16 cellular contexts compared by ENCODE assay signal in the genomic region with DNA sequence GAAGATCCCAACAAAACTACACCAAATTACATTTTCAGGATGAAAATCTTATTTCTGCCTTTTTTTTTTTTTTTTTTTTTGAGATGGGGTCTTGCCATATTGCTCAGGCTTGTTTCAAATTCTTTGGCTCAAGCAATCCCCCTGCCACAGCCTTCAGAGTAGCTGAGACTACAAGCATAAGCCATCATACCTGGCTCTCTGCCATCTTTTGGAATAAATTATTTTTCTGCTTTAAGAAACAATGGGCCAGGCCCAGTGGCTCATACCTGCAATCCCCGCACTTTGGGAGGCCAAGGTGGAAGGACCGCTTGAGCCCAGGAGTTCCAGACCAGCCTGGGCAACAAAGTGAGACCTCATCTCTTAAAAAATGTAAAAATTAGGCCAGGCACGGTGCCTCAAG.
"Had no signal": no experiment of that assay in that cellular context is flagged by ENCODE, and none has a peak within 500 bp of the region (broad histone marks: within the 10 kb centered on the region; RNA-seq: fewer than 3 reads in every experiment).

No MANE protein-coding gene starts in this region.

- H3K4me3 Mint-ChIP-seq: activated CD4-positive, alpha-beta memory T cell treated with anti-CD3 and anti-CD28 coated beads, Interleukin-2, amount 10 ng/mL, durations not matched to agents 7 days and 5 days; activated naive CD4-positive, alpha-beta T cell treated with anti-CD3 and anti-CD28 coated beads, Interleukin-2, amount 50 U/mL, for 24 hours; memory B cell; naive thymus-derived CD8-positive, alpha-beta T cell; stimulated activated effector memory CD8-positive, alpha-beta T cell treated with anti-CD3 and anti-CD28 coated beads, Interleukin-12 subunit alpha, Interleukin-12 subunit beta, amount 100 ng/mL, for 72 hours had no signal

- H3K27ac ChIP-seq: esophagus muscularis mucosa, left ventricle myocardium inferior, VCaP had no signal

- H3K4me3 ChIP-seq: esophagus muscularis mucosa, left ventricle myocardium inferior had no signal

- H3K9me3 Mint-ChIP-seq: activated CD4-positive, alpha-beta memory T cell treated with anti-CD3 and anti-CD28 coated beads, Interleukin-2, amount 10 ng/mL, durations not matched to agents 7 days and 5 days; activated naive CD4-positive, alpha-beta T cell treated with anti-CD3 and anti-CD28 coated beads, Interleukin-2, amount 50 U/mL, for 24 hours; memory B cell; naive thymus-derived CD8-positive, alpha-beta T cell; stimulated activated effector memory CD8-positive, alpha-beta T cell treated with anti-CD3 and anti-CD28 coated beads, Interleukin-12 subunit alpha, Interleukin-12 subunit beta, amount 100 ng/mL, for 72 hours had no signal

- H3K27ac Mint-ChIP-seq: activated CD4-positive, alpha-beta memory T cell treated with anti-CD3 and anti-CD28 coated beads, Interleukin-2, amount 10 ng/mL, durations not matched to agents 7 days and 5 days; memory B cell; stimulated activated effector memory CD8-positive, alpha-beta T cell treated with anti-CD3 and anti-CD28 coated beads, Interleukin-12 subunit alpha, Interleukin-12 subunit beta, amount 100 ng/mL, for 72 hours had no signal

- DNase-seq: activated CD4-positive, alpha-beta memory T cell treated with anti-CD3 and anti-CD28 coated beads, Interleukin-2, amount 10 ng/mL, durations not matched to agents 7 days and 5 days; activated CD8-positive, alpha-beta memory T cell treated with anti-CD3 and anti-CD28 coated beads, Interleukin-2, amount 50 U/mL, for 4 hours; activated effector memory CD4-positive, alpha-beta T cell treated with anti-CD3 and anti-CD28 coated beads, Interleukin-2, amount 50 U/mL, for 16 hours; activated T-cell treated with anti-CD3 and anti-CD28 coated beads, Interleukin-2, amount 50 U/mL, for 48 hours; amniotic stem cell; glutamatergic neuron; hypothalamus; left ventricle myocardium inferior; naive thymus-derived CD8-positive, alpha-beta T cell; nucleus accumbens had no signal

- H3K27me3 Mint-ChIP-seq: activated CD4-positive, alpha-beta memory T cell treated with anti-CD3 and anti-CD28 coated beads, Interleukin-2, amount 10 ng/mL, durations not matched to agents 7 days and 5 days; activated naive CD4-positive, alpha-beta T cell treated with anti-CD3 and anti-CD28 coated beads, Interleukin-2, amount 50 U/mL, for 24 hours; brain; memory B cell; naive thymus-derived CD8-positive, alpha-beta T cell had no signal

- H3K9me3 ChIP-seq: esophagus muscularis mucosa, left ventricle myocardium inferior had no signal

- ATAC-seq: naive thymus-derived CD8-positive, alpha-beta T cell; stimulated activated effector memory CD8-positive, alpha-beta T cell treated with anti-CD3 and anti-CD28 coated beads, Interleukin-12 subunit alpha, Interleukin-12 subunit beta, amount 100 ng/mL, for 72 hours had no signal

- H3K27me3 ChIP-seq: esophagus muscularis mucosa had no signal
